8 cellular contexts compared by ENCODE assay signal in the genomic region with DNA sequence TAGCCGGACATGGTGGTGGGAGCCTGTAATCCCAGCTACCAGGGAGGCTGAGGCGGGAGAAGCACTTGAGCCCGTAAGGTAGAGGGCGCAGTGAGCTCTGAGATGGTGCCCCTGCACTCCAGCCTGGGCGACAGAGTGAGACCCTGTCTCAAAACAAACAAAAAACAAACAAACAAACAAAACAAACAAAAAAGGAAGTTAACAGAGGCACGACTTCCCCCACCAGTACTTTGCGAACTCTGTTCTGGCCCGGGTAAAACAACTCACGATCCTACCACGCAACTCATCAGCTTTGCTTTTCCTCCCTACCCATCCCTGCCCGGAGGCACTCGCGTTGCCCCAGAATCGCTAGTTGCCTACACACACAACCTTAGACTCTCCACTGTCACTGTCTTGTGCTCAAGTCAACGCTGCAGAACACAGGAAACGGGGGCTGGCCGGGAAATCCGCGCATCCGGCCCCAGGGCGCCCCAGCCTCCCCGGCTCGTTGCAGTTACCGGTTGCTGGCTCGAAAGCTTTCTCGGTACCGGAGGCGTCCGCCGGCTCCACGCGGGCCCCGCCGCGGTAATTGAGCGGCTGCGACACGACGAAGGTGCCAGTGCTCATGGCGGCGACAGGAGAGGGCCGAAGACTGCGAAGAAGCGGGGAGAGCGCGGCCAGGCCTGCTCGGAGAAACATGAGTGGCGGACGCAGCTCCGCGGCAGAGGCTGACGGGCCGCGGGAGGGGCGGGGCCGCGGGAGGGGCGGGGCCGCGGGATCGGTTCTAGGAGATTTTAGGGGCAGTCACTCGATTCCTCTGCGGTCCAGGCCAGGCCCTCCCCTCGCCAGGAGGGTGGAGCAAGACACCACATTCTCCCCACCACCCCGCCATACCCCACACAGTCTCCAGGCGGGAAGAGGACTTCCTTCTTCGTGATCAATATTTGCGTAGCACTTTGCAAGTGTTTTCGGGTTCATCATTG. TPM values are rescaled to one million over a fixed set of nuclear protein-coding genes. Genes with fewer than 3 reads are reported as not detected.
DNase-seq lines count a peak whose midpoint lies in the region; ATAC-seq and TF ChIP-seq lines count a peak whose summit lies in the region.

A gene (minus strand): TSS at position 682 of the 962 bp plus-strand sequence. CDS start 4 bp downstream, at position 678.

- TF ChIP-seq POLR2A in GM18505 (IDR thresholded peaks at IDR 0.05; ENCODE audit: borderline replicate concordance, extremely low read depth, insufficient read depth, insufficient read length), result peak; percentile 94
- peak; percentile 76 to 87 for TF ChIP-seq POLR2A in uterus (IDR thresholded peaks at IDR 0.05)

- peaks cover 13 to 14% of the 10 kb centered on the region in 2 donors for H3K4me1 ChIP-seq in uterus

- H3K36me3 ChIP-seq in uterus, result no peaks in the 10 kb centered on the region

- TF ChIP-seq CTCF in uterus (IDR thresholded peaks at IDR 0.05), result peak; percentile 7 to 34 (median 28)

- peak within 1 kb of the TSS; percentile 91 to 98 for H3K27ac ChIP-seq in uterus

- peak within 1 kb of the TSS; percentile 75 to 93 for H3K4me3 ChIP-seq in uterus

- no peaks in the 10 kb centered on the region for H3K9me3 ChIP-seq in uterus

- peak; percentile 94 for ATAC-seq in GM18505 (IDR thresholded peaks at IDR 0.05; ENCODE audit: unreplicated experiment)
- ATAC-seq in HG02970 (IDR thresholded peaks at IDR 0.05; ENCODE audit: low FRiP score, unreplicated experiment), result peak; percentile 92
- peak; percentile 98 for ATAC-seq in left ventricle myocardium superior

- DNase-seq in NCI-H187 (lab: John Stamatoyannopoulos, UW) (peak; percentile 88 to 91), T-helper 2 cell (peak; percentile 74 to 93 (median 82)), amygdala (lab: John Stamatoyannopoulos, UW) (peak; percentile 33 to 92 (median 78)), left ventricle myocardium superior (peak; percentile 95), putamen (ENCODE audit: low spot score) (peak; percentile 88), uterus (peak; percentile 89 to 92)

- intact Hi-C loops in left ventricle myocardium superior (cut with micrococcal nuclease) (no loop called here), uterus (cut with DNase I; ENCODE audit: low total_unique reads) (no loop called here)

- H3K27me3 ChIP-seq in uterus, result no peaks in the 10 kb centered on the region

RNA-seq across cellular contexts. Expression of the gene that starts here (rescaled TPM):
- total RNA-seq in left ventricle myocardium superior, result 56.3 TPM
- 100 to 1,000 TPM in 1 of 4 donors, 10 to 100 TPM in 3; 25.4 to 105 (median 68.4) TPM for total RNA-seq in uterus

Comparison
In these comparisons a context has a peak if more than half of its experiments do, and no peak if none do; other contexts are left out.
1. Peak in every context shown above with its lines: DNase-seq, ATAC-seq, H3K4me3 ChIP-seq and H3K27ac ChIP-seq.